ENCODE assay signal across 11 cellular contexts in the genomic region with DNA sequence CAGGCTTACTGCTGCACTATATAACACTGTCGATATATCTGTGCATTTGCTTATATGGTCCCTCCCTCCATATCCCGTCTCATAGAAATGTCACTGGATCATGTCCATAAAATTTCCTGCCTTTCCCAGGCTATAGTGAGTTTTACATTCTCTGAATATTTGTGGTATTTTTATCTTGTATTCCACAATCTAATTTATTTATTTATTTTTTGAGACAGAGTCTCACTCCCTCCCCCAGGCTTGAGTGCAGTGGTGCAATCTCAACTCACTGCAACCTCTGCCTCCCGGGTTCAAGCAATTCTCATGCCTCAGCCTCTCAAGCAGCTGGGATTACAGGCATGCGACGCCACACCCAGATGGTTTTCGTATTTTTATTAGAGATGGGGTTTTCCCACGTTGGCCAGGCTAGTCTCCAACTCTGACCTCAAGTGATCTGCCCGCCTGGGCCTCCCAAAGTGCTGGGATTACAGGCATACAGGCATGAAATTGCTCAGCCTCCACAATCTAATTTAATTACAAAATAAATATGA. TPM values are rescaled to one million over a fixed set of nuclear protein-coding genes. Genes with fewer than 3 reads are reported as not detected.
DNase-seq lines count a peak whose midpoint lies in the region; ATAC-seq and TF ChIP-seq lines count a peak whose summit lies in the region.
"Had no signal": no experiment of that assay in that cellular context is flagged by ENCODE, and none has a peak within 500 bp of the region (broad histone marks: within the 10 kb centered on the region; RNA-seq: fewer than 3 reads in every experiment).

No MANE protein-coding gene starts in this region.

- CTCF ChIA-PET in AG04449 (lab: Yijun Ruan, JAX), result interaction anchor here (2.5 kb wide), 1 partner anchor 11 kb away, joined by 11 read pairs; no protein-coding TSS in a partner anchor

- intact Hi-C loops in colonic mucosa (cut with DNase I), result no loop called here

- H3K4me3 ChIP-seq in AG04449 (ENCODE audit: low read depth, low read length) (no peak overlapping the region; the same call in 1 of the 2 replicates), colonic mucosa (no peak overlapping the region), mesodermal cell (ENCODE audit: extremely low read depth, insufficient read depth, low read length, poor library complexity, severe bottlenecking) (no peak overlapping the region)

- peak overlapping the region; percentile 19 for H3K27ac ChIP-seq in colonic mucosa
- H3K27ac ChIP-seq in mesodermal cell (ENCODE audit: low read depth, low read length, severe bottlenecking), result peak overlapping the region; percentile 29

- no peaks in the 10 kb centered on the region for H3K27me3 ChIP-seq in colonic mucosa

- peaks cover 4% of the 10 kb centered on the region for H3K36me3 ChIP-seq in colonic mucosa
- H3K36me3 ChIP-seq in mesodermal cell (ENCODE audit: control insufficient read depth, insufficient read depth, low read length), result peaks cover 16% of the 10 kb centered on the region

- POLR2A ChIA-PET in AG04449 (lab: Yijun Ruan, JAX), result interaction anchor here (1.1 kb wide), 1 partner anchor 462 kb away, joined by 3 read pairs; no protein-coding TSS in a partner anchor

- peak overlapping the region in 1 of 2 donors; percentile 46 for H3K9ac ChIP-seq in colonic mucosa (ENCODE audit: low read depth in 2 of 2, low read length in 2 of 2)

- WGBS in mesodermal cell (ENCODE audit: insufficient coverage in 2 of 2), 2 experiments, result 88 to 90% methylated on average over 3 to 4 of the region's 8 CpGs

- ATAC-seq in HG03565 (IDR thresholded peaks at IDR 0.05; ENCODE audit: unreplicated experiment), result no peak

- TF ChIP-seq CTCF in AG04449 (IDR thresholded peaks at IDR 0.05; ENCODE audit: insufficient read depth, low read length, missing control alignments) (no peak), colonic mucosa (IDR thresholded peaks at IDR 0.05) (no peak)

- no peaks in the 10 kb centered on the region for H3K9me3 ChIP-seq in colonic mucosa
- H3K9me3 ChIP-seq in mesodermal cell (ENCODE audit: control insufficient read depth, low read length), result no peaks in the 10 kb centered on the region

- peak; percentile 94 for DNase-seq in AG04449 (ENCODE audit: low read depth, low spot score)
- peak; percentile 83 for DNase-seq in LoVo (ENCODE audit: low spot score)
- DNase-seq in colonic mucosa, result peak; percentile 36
- DNase-seq in effector CD8-positive, alpha-beta T cell (lab: John Stamatoyannopoulos, UW), result no peak
- no peak for DNase-seq in retina
- no peak for DNase-seq in T-helper 2 cell
- DNase-seq: activated CD4-positive, alpha-beta T cell treated with anti-CD3 and anti-CD28 coated beads, Interleukin-2, amount 10 ng/mL, durations not matched to agents 7 days and 5 days; DMS153; NCI-H1105 had no signal

- no peaks in the 10 kb centered on the region for H3K4me1 ChIP-seq in colonic mucosa
- H3K4me1 ChIP-seq in mesodermal cell (ENCODE audit: control insufficient read depth, insufficient read depth, low read length, poor library complexity, severe bottlenecking), result peaks cover 9% of the 10 kb centered on the region

RNA-seq across cellular contexts. Expression of a gene that starts 12.9 kb away (rescaled TPM):
- total RNA-seq in colonic mucosa, result 10 to 100 TPM; 17.2 to 24.1 TPM
- 23.6 TPM for polyA plus RNA-seq in mesodermal cell (2013, experiment 1 of 2)
- polyA plus RNA-seq in mesodermal cell (2013, experiment 2 of 2), result 26.1 TPM

Comparison
In these comparisons a context has a peak if more than half of its experiments do, and no peak if none do; other contexts are left out.
1. DNase-seq: peak in AG04449 (single experiment), LoVo (single experiment) and colonic mucosa (single experiment); none in effector CD8-positive, alpha-beta T cell (single experiment), retina (single experiment) and T-helper 2 cell (0 of 5).